In the genomic region with DNA sequence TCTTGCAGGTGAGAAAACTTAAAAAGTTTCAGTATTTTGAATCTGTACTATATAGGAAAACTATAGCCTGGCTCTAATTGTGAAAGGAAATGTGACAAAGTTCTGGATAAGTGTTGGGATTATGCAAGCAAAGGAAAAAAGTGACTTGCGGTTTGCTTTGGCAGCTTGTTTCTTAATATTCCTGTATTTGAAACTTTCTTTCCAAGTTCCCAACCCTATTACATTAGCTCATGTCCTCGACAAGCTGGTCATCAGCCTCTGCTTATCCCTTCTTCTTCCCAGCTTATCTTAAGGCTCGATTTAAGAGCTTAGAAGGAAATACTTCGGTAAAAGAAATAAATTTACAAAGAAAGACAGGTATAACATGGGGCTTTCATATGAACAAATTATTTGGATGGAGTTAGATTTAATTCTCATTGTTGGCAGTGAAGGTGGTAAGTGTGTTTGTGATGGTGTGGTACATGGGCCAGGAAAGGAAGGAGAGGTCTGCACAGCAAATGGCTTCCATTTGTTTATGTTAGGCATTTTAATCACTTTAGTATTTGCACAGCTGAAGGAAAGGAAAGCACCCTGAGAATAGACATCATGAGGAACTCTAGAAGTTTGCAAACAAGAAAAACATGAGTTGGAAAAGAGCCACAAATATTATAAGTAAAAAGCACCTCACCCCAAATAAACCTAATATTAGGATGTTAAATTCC, we compare ENCODE assay signal across 1 cellular context.
TF ChIP-seq lines count a peak whose summit lies in the region.

No MANE protein-coding gene starts in this region.

TF ChIP-seq in SK-N-SH treated with all-trans-retinoic acid at 6 μM for 48 hours, 23 proteins besides CTCF, POLR2A, EP300 and RAD21 (continued from another document):
- TF ChIP-seq POU6F1 (CRISPR knock-in tag; IDR thresholded peaks at IDR 0.05; ENCODE audit: borderline replicate concordance, low read depth) (no peak), PATZ1 (CRISPR knock-in tag; IDR thresholded peaks at IDR 0.05; ENCODE audit: borderline replicate concordance) (no peak), ZC3H10 (CRISPR knock-in tag; IDR thresholded peaks at IDR 0.05) (no peak), TCF4 (CRISPR knock-in tag; IDR thresholded peaks at IDR 0.05; ENCODE audit: borderline replicate concordance) (no peak), ZNF8 (CRISPR knock-in tag; IDR thresholded peaks at IDR 0.05) (no peak), ESRRG (CRISPR knock-in tag; IDR thresholded peaks at IDR 0.05) (no peak), GLIS3 (CRISPR knock-in tag; IDR thresholded peaks at IDR 0.05) (no peak), CSDC2 (CRISPR knock-in tag; IDR thresholded peaks at IDR 0.05) (no peak), ZFP3 (CRISPR knock-in tag; IDR thresholded peaks at IDR 0.05) (no peak), ARNTL (CRISPR knock-in tag; IDR thresholded peaks at IDR 0.05; ENCODE audit: borderline replicate concordance, low read depth) (no peak), PPARA (CRISPR knock-in tag; IDR thresholded peaks at IDR 0.05; ENCODE audit: borderline replicate concordance) (no peak), RARB (CRISPR knock-in tag; IDR thresholded peaks at IDR 0.05) (no peak), ZNF565 (CRISPR knock-in tag; conservative IDR thresholded peaks at IDR 0.05; ENCODE audit: low read depth) (no peak), CSRNP3 (CRISPR knock-in tag; IDR thresholded peaks at IDR 0.05) (no peak), ISL1 (CRISPR knock-in tag; IDR thresholded peaks at IDR 0.05) (no peak), ZNF70 (CRISPR knock-in tag; IDR thresholded peaks at IDR 0.05) (no peak), OSR1 (CRISPR knock-in tag; IDR thresholded peaks at IDR 0.05) (no peak)
- TF ChIP-seq, protein P1, sequence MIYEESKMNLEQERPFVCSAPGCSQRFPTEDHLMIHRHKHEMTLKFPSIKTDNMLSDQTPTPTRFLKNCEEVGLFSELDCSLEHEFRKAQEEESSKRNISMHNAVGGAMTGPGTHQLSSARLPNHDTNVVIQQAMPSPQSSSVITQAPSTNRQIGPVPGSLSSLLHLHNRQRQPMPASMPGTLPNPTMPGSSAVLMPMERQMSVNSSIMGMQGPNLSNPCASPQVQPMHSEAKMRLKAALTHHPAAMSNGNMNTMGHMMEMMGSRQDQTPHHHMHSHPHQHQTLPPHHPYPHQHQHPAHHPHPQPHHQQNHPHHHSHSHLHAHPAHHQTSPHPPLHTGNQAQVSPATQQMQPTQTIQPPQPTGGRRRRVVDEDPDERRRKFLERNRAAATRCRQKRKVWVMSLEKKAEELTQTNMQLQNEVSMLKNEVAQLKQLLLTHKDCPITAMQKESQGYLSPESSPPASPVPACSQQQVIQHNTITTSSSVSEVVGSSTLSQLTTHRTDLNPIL (CRISPR knock-in tag; IDR thresholded peaks at IDR 0.05; ENCODE audit: low read depth): no peak
- TF ChIP-seq, protein P2, sequence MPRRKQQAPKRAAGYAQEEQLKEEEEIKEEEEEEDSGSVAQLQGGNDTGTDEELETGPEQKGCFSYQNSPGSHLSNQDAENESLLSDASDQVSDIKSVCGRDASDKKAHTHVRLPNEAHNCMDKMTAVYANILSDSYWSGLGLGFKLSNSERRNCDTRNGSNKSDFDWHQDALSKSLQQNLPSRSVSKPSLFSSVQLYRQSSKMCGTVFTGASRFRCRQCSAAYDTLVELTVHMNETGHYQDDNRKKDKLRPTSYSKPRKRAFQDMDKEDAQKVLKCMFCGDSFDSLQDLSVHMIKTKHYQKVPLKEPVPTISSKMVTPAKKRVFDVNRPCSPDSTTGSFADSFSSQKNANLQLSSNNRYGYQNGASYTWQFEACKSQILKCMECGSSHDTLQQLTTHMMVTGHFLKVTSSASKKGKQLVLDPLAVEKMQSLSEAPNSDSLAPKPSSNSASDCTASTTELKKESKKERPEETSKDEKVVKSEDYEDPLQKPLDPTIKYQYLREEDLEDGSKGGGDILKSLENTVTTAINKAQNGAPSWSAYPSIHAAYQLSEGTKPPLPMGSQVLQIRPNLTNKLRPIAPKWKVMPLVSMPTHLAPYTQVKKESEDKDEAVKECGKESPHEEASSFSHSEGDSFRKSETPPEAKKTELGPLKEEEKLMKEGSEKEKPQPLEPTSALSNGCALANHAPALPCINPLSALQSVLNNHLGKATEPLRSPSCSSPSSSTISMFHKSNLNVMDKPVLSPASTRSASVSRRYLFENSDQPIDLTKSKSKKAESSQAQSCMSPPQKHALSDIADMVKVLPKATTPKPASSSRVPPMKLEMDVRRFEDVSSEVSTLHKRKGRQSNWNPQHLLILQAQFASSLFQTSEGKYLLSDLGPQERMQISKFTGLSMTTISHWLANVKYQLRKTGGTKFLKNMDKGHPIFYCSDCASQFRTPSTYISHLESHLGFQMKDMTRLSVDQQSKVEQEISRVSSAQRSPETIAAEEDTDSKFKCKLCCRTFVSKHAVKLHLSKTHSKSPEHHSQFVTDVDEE (CRISPR knock-in tag; IDR thresholded peaks at IDR 0.05): no peak
